Comparison of ENCODE assay signal across 12 cellular contexts in the genomic region with DNA sequence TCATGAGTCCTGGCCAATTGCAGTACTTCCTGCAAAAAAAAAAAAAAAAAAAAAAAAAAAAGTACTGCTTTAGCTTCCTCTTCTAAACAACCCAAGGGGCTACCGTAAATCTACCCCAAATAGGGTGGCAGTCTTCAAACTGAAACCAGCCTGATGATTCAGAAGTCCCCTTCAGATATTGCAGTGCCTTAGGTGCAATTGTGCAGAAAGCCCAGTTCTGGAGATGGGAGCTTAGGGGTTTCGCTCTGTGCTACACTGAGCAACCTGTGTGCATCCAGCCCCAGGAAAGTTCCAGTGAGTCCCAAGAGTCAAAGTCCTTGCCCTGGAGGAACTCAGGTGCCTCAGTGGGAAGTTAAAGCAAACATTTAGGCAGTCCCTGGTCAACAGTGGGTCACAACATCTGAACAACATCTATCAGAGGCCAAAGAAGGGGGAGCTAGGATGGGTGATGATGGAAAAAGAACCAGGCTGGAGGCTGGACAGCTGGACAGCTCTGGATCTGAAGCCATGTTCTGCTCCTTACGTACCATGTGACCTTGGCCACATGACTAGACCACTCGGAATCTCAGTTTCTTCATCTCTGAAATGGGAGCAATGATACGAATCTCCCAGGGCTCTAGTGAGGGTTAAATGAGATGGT. TPM values are rescaled to one million over a fixed set of nuclear protein-coding genes. Genes with fewer than 3 reads are reported as not detected.
DNase-seq lines count a peak whose midpoint lies in the region; ATAC-seq, FAIRE-seq and TF ChIP-seq lines count a peak whose summit lies in the region.
"Had no signal": no experiment of that assay in that cellular context is flagged by ENCODE, and none has a peak within 500 bp of the region (broad histone marks: within the 10 kb centered on the region; RNA-seq: fewer than 3 reads in every experiment).

No MANE protein-coding gene starts in this region.

- TF ChIP-seq RAD21 in HCT116 (IDR thresholded peaks at IDR 0.05; ENCODE audit: low read depth) = no peak

- CTCF ChIA-PET in HCT116 (lab: Charles Lee) = interaction anchor here (1.5 kb wide), 1 partner anchor 49 kb away, joined by 4 read pairs; no protein-coding TSS in a partner anchor

- peaks cover 11% of the 10 kb centered on the region for H3K4me1 Mint-ChIP-seq in endothelial cell (ENCODE audit: unreplicated experiment)

- FAIRE-seq in GM12892 (lab: Jason Lieb, UNC) = peak; percentile 69
- FAIRE-seq: H1 had no signal

- no TSS peak for BruUV-seq in HCT116 (replicated peaks; lab: Mats Ljungman, UMichigan)

- no peaks in the 10 kb centered on the region for H4K20me1 ChIP-seq in HCT116 (ENCODE audit: insufficient read depth)

- ATAC-seq in HCT116 (no peak), HG03565 (IDR thresholded peaks at IDR 0.05; ENCODE audit: unreplicated experiment) (no peak)

- TF ChIP-seq CTCF in HCT116 (IDR thresholded peaks at IDR 0.05 in 2 of 3, conservative IDR thresholded peaks at IDR 0.05 in 1 of 3; ENCODE audit: borderline replicate concordance in 1 of 3, insufficient read depth in 1 of 3, low read depth in 2 of 3, low read length in 2 of 3) = no peak
- no peak for TF ChIP-seq CTCF in Peyer's patch (IDR thresholded peaks at IDR 0.05)
- TF ChIP-seq CTCF in neutrophil (IDR thresholded peaks at IDR 0.05) = no peak
- TF ChIP-seq CTCF in endothelial cell (IDR thresholded peaks at IDR 0.05; ENCODE audit: unreplicated experiment) = no peak
- no peak for TF ChIP-seq CTCF in brain microvascular endothelial cell (IDR thresholded peaks at IDR 0.05; ENCODE audit: low read depth, low read length, missing control alignments)

- H3K27ac Mint-ChIP-seq in endothelial cell (ENCODE audit: unreplicated experiment) = no peak overlapping the region
- H3K27ac Mint-ChIP-seq: nephron had no signal

- no peaks in the 10 kb centered on the region for H3K9me3 ChIP-seq in HCT116 (ENCODE audit: control insufficient read depth in 1 of 2, insufficient read depth in 1 of 2, low read depth in 1 of 2, low read length in 2 of 2)
- H3K9me3 ChIP-seq in Peyer's patch = no peaks in the 10 kb centered on the region
- no peaks in the 10 kb centered on the region for H3K9me3 ChIP-seq in neutrophil
- H3K9me3 ChIP-seq: body of pancreas had no signal

- no peaks in the 10 kb centered on the region for H3K36me3 Mint-ChIP-seq in endothelial cell (ENCODE audit: low read depth, unreplicated experiment)

- POLR2A ChIA-PET in HCT116 (lab: Charles Lee) = interaction anchor here (0.5 to 0.6 kb wide), 2 partner anchors 48 to 347 kb away, joined by 3 read pairs; no protein-coding TSS in a partner anchor

- DNase-seq in GM12892 (ENCODE audit: insufficient read length) = no peak
- no peak for DNase-seq in HCT116 (ENCODE audit: low read depth, low spot score)
- peak in 1 of 3 donors; percentile 20 for DNase-seq in Peyer's patch
- DNase-seq in endothelial cell (ENCODE audit: low spot score) = no peak
- no peak for DNase-seq in T-helper 9 cell
- no peak for DNase-seq in brain microvascular endothelial cell
- DNase-seq: NCI-H1048 had no signal

- H2AFZ ChIP-seq in HCT116 (ENCODE audit: low read depth, low read length, poor library complexity, severe bottlenecking) = no peak overlapping the region

- H3K4me3 Mint-ChIP-seq in endothelial cell (ENCODE audit: unreplicated experiment) = no peak overlapping the region
- H3K4me3 Mint-ChIP-seq: nephron had no signal

- no peak overlapping the region for H3K9ac ChIP-seq in HCT116 (ENCODE audit: low read length)

- H3K27me3 Mint-ChIP-seq in endothelial cell (ENCODE audit: unreplicated experiment) = peaks cover 6% of the 10 kb centered on the region

- intact Hi-C loops in HCT116 (cut with micrococcal nuclease) = loop anchor here (10.0 kb wide), 1 partner anchor 55 kb away; the partner anchor contains the start of gene TVP23A

- H3K9me2 ChIP-seq in HCT116 (ENCODE audit: insufficient read depth) = no peaks in the 10 kb centered on the region

- TF ChIP-seq POLR2A in GM12892 (IDR thresholded peaks at IDR 0.05; ENCODE audit: low read depth, low read length) (no peak; the same call in 1 of the 2 replicates), HCT116 (IDR thresholded peaks at IDR 0.05; ENCODE audit: borderline replicate concordance, extremely low read depth, insufficient read depth, insufficient read length) (no peak), Peyer's patch (IDR thresholded peaks at IDR 0.05) (no peak)

- RAD21 ChIA-PET in HCT116 (lab: Charles Lee; ENCODE audit: low non-redundant PET in 1 of 2, low total read pairs in 2 of 2, uncharacterized antibody in 2 of 2, unreplicated experiment in 2 of 2) = no interaction called here

- no peaks in the 10 kb centered on the region for H3K36me3 ChIP-seq in HCT116 (ENCODE audit: control insufficient read depth in 1 of 2, insufficient read depth in 2 of 2, low read length in 2 of 2)
- H3K36me3 ChIP-seq in Peyer's patch = no peaks in the 10 kb centered on the region
- no peaks in the 10 kb centered on the region for H3K36me3 ChIP-seq in neutrophil
- no peaks in the 10 kb centered on the region for H3K36me3 ChIP-seq in brain microvascular endothelial cell (replicated peaks)

- H3K4me1 ChIP-seq in HCT116 (ENCODE audit: control insufficient read depth in 1 of 2, insufficient read depth in 2 of 2, low read length in 2 of 2) = peaks cover 5 to 14% of the 10 kb centered on the region in 2 experiments; a peak in 3 of 4 replicates
- H3K4me1 ChIP-seq in Peyer's patch = peaks cover 4 to 39% (median 25%) of the 10 kb centered on the region in 4 donors
- peaks cover 37 to 46% of the 10 kb centered on the region in 2 experiments for H3K4me1 ChIP-seq in neutrophil (ENCODE audit: control insufficient read depth in 1 of 2, insufficient read depth in 1 of 2, low read depth in 1 of 2, low read length in 1 of 2)

- H3K27me3 ChIP-seq in HCT116 (ENCODE audit: insufficient read depth, low read length) = no peaks in the 10 kb centered on the region
- H3K27me3 ChIP-seq in Peyer's patch = no peaks in the 10 kb centered on the region
- H3K27me3 ChIP-seq in neutrophil = peaks cover 11% of the 10 kb centered on the region
- no peaks in the 10 kb centered on the region for H3K27me3 ChIP-seq in brain microvascular endothelial cell (replicated peaks)
- H3K27me3 ChIP-seq: body of pancreas had no signal

- H3K27ac ChIP-seq in HCT116 (ENCODE audit: low read depth, low read length) = no peak overlapping the region
- H3K27ac ChIP-seq in Peyer's patch = peak overlapping the region; percentile 41 to 77 (median 67)
- H3K27ac ChIP-seq in neutrophil = peak overlapping the region; percentile 70
- no peak overlapping the region for H3K27ac ChIP-seq in brain microvascular endothelial cell

- H3K4me3 ChIP-seq in HCT116 (replicated peaks in 1 of 2; ENCODE audit: low read depth in 1 of 2, low read length in 2 of 2) (no peak overlapping the region), Peyer's patch (no peak overlapping the region), neutrophil (ENCODE audit: low read depth in 1 of 2, low read length in 1 of 2) (peak overlapping the region in 1 of 2 experiments; percentile 29), brain microvascular endothelial cell (ENCODE audit: low read depth, low read length) (no peak overlapping the region)
- H3K4me3 ChIP-seq: body of pancreas had no signal

- H3K9me3 Mint-ChIP-seq in endothelial cell (ENCODE audit: unreplicated experiment) = no peaks in the 10 kb centered on the region
- H3K9me3 Mint-ChIP-seq: nephron had no signal

- in situ Hi-C loops in brain microvascular endothelial cell (cut with HindIII; ENCODE audit: low pct_ligation_motif_present, low sequenced_read_pairs) = no loop called here

- peak overlapping the region; percentile 55; the same call in 1 of the 2 replicates for H3K4me2 ChIP-seq in HCT116 (ENCODE audit: low read length)

- no peaks in the 10 kb centered on the region for H3K79me2 ChIP-seq in HCT116 (ENCODE audit: insufficient read depth, low read length)

TF ChIP-seq in HCT116, 20 proteins besides CTCF, POLR2A, EP300 and RAD21:
- TF ChIP-seq EGR1 (IDR thresholded peaks at IDR 0.05; ENCODE audit: low read depth) = no peak
- TF ChIP-seq, protein P1, sequence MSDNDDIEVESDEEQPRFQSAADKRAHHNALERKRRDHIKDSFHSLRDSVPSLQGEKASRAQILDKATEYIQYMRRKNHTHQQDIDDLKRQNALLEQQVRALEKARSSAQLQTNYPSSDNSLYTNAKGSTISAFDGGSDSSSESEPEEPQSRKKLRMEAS (IDR thresholded peaks at IDR 0.05) = no peak
- no peak for TF ChIP-seq ZNF274 (IDR thresholded peaks at IDR 0.05; ENCODE audit: low read depth, low read length)
- TF ChIP-seq YY1 (IDR thresholded peaks at IDR 0.05; ENCODE audit: extremely low read depth, insufficient replicate concordance, low read depth, low read length) = no peak
- TF ChIP-seq, protein P2, sequence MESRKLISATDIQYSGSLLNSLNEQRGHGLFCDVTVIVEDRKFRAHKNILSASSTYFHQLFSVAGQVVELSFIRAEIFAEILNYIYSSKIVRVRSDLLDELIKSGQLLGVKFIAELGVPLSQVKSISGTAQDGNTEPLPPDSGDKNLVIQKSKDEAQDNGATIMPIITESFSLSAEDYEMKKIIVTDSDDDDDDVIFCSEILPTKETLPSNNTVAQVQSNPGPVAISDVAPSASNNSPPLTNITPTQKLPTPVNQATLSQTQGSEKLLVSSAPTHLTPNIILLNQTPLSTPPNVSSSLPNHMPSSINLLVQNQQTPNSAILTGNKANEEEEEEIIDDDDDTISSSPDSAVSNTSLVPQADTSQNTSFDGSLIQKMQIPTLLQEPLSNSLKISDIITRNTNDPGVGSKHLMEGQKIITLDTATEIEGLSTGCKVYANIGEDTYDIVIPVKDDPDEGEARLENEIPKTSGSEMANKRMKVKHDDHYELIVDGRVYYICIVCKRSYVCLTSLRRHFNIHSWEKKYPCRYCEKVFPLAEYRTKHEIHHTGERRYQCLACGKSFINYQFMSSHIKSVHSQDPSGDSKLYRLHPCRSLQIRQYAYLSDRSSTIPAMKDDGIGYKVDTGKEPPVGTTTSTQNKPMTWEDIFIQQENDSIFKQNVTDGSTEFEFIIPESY (IDR thresholded peaks at IDR 0.05; ENCODE audit: extremely low read depth, insufficient replicate concordance, low read length) = no peak
- no peak for TF ChIP-seq CEBPB (IDR thresholded peaks at IDR 0.05; ENCODE audit: low read depth)

RNA-seq across cellular contexts. Expression of gene CIITA, which starts 6.7 kb away (rescaled TPM):
- polyA plus RNA-seq in GM12892 (2012; ENCODE audit: missing spikeins) = 89.5 TPM
- total RNA-seq in HCT116 (2021; ENCODE audit: unreplicated experiment) (0.25 TPM), Peyer's patch (100 to 1,000 TPM in 1 of 4 donors, 10 to 100 TPM in 3; 27.7 to 107 (median 60.9) TPM), endothelial cell (ENCODE audit: unreplicated experiment) (0.13 TPM)
- 0.14 and 0.21 TPM in 2 replicates for polyA plus RNA-seq in HCT116 (2012)

RNA-seq across cellular contexts. Expression of gene TVP23A, which starts 51.7 kb away (rescaled TPM):
- polyA plus RNA-seq in GM12892 (2012; ENCODE audit: missing spikeins) = 20.1 TPM
- total RNA-seq in HCT116 (2021; ENCODE audit: unreplicated experiment) = not detected
- 0.22 and 0.25 TPM in 2 replicates for polyA plus RNA-seq in HCT116 (2012)
- total RNA-seq in Peyer's patch = 1 to 10 TPM in 2 of 4 donors, not detected in 2; 1.1 to 3.3 TPM
- total RNA-seq in endothelial cell (ENCODE audit: unreplicated experiment) = 7.8 TPM
- total RNA-seq: body of pancreas had no signal

Comparison
In these comparisons a context has a peak if more than half of its experiments do, and no peak if none do; other contexts are left out.
1. H3K27ac ChIP-seq: peak in Peyer's patch (4 of 4) and neutrophil (single experiment); none in HCT116 (single experiment) and brain microvascular endothelial cell (single experiment).
2. RNA of gene CIITA, which starts 6.7 kb away (total RNA-seq): 27.7 to 107 TPM in Peyer's patch; 0.25 TPM in HCT116 (single experiment) and 0.13 TPM in endothelial cell (single experiment); every median in the first group is over 10 times any median in the second.